In the genomic region with DNA sequence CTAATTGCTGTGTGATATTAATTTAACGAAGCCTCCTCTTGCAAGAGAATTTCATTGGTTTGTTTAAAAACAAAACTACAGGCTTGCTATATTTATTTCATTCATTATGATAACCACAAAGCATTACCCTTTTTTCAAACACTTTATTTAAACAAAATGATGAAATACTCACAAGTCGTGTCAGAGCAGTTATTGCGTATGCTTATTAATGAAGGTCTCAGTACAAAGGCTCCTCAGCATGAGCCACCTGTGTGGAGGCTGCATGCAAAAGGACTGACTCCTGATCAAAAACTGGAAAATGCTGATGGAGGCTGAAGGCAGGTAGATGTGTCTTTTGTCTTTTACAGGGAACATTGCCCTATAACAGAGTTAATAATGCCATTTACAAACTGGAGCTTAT, we compare ENCODE assay signal across 22 cellular contexts.
"Had no signal": no experiment of that assay in that cellular context is flagged by ENCODE, and none has a peak within 500 bp of the region (broad histone marks: within the 10 kb centered on the region; RNA-seq: fewer than 3 reads in every experiment).

No MANE protein-coding gene starts in this region.

- H3K4me1 Mint-ChIP-seq: nephron had no signal

- H3K27ac Mint-ChIP-seq: endodermal cell, naive B cell, nephron, progenitor cell of endocrine pancreas had no signal

- DNase-seq: effector CD4-positive, alpha-beta T cell; endodermal cell; glutamatergic neuron; islet precursor cell; left lung; lower lobe of right lung; mesenchymal stem cell; naive B cell; occipital lobe; pancreas; right cardiac atrium; small intestine; stimulated activated CD4-positive, alpha-beta T cell treated with anti-CD3 and anti-CD28 coated beads, Interleukin-12 subunit alpha, Interleukin-12 subunit beta, amount 100 ng/mL, for 4 hours; stimulated activated naive CD4-positive, alpha-beta T cell; stomach; trophoblast cell had no signal

- ATAC-seq: gastroesophageal sphincter, left lung, lower lobe of right lung, pancreas, right cardiac atrium had no signal

- H3K4me3 Mint-ChIP-seq: endodermal cell, naive B cell, nephron had no signal

- H3K9me3 Mint-ChIP-seq: endodermal cell, nephron had no signal

- H3K27me3 ChIP-seq: left lung, pancreas had no signal

- H3K36me3 ChIP-seq: esophagus muscularis mucosa, gastroesophageal sphincter, left lung, lower lobe of right lung, pancreas, stomach had no signal

- H3K27me3 Mint-ChIP-seq: naive B cell had no signal

- H3K9me3 ChIP-seq: esophagus muscularis mucosa, gastroesophageal sphincter, left lung, lower lobe of right lung, pancreas, stomach had no signal

- H3K4me1 ChIP-seq: esophagus muscularis mucosa, gastroesophageal sphincter, lower lobe of right lung, pancreas, stomach had no signal

- FAIRE-seq: endothelial cell of umbilical vein, pancreas, small intestine had no signal

- H3K27ac ChIP-seq: coronary artery, esophagus muscularis mucosa, gastroesophageal sphincter, left lung, lower lobe of right lung, pancreas, stomach had no signal

- H3K4me3 ChIP-seq: coronary artery, esophagus muscularis mucosa, gastroesophageal sphincter, left lung, lower lobe of right lung, pancreas, stomach had no signal

- H3K36me3 Mint-ChIP-seq: naive B cell had no signal
